Comparison of ENCODE assay signal across 15 cellular contexts in genomic region chr2:240376739-240377138, GRCh38. TPM values are rescaled to one million over a fixed set of nuclear protein-coding genes. Genes with fewer than 3 reads are reported as not detected.
DNase-seq lines count a peak whose midpoint lies in the region; ATAC-seq and TF ChIP-seq lines count a peak whose summit lies in the region.
"Had no signal": no experiment of that assay in that cellular context is flagged by ENCODE, and none has a peak within 500 bp of the region (broad histone marks: within the 10 kb centered on the region; RNA-seq: fewer than 3 reads in every experiment).

No MANE protein-coding gene starts in this region.

- H3K14ac ChIP-seq in IMR-90 (replicated peaks; ENCODE audit: low read depth, low read length) (no peak overlapping the region), neuronal stem cell (ENCODE audit: low read length) (peak overlapping the region; percentile 82)

- H3K27me3 Mint-ChIP-seq in GM23338 (ENCODE audit: insufficient read depth, low read depth, poor library complexity): peaks cover 10% of the 10 kb centered on the region
- H3K27me3 Mint-ChIP-seq in activated T-cell treated with anti-CD3 and anti-CD28 coated beads, Interleukin-2, amount 50 U/mL, for 24 hours: no peaks in the 10 kb centered on the region
- H3K27me3 Mint-ChIP-seq: CD4-positive, alpha-beta T cell had no signal

- H3K27me3 ChIP-seq in GM23338 (ENCODE audit: insufficient read depth) (no peaks in the 10 kb centered on the region), IMR-90 (ENCODE audit: control insufficient read depth, insufficient read depth, low read length) (no peaks in the 10 kb centered on the region), neuronal stem cell (ENCODE audit: control insufficient read depth in 3 of 3, insufficient read depth in 3 of 3, low read depth in 1 of 3, low read length in 3 of 3) (peaks cover 0 to 4% (median 0%) of the 10 kb centered on the region in 3 experiments)

- H3K4me1 ChIP-seq in GM23338 (ENCODE audit: insufficient read depth) (no peaks in the 10 kb centered on the region), IMR-90 (ENCODE audit: control insufficient read depth, insufficient read depth, low read length) (peaks cover 17% of the 10 kb centered on the region), neuronal stem cell (ENCODE audit: control insufficient read depth in 2 of 2, insufficient read depth in 1 of 2, low read depth in 1 of 2, low read length in 2 of 2) (peaks cover 6 to 10% of the 10 kb centered on the region in 2 donors)

- no peak overlapping the region for H3K18ac ChIP-seq in IMR-90 (ENCODE audit: low read depth, low read length)
- H3K18ac ChIP-seq in neuronal stem cell (ENCODE audit: low read length): no peak overlapping the region

- ATAC-seq in GM23338 (peak; percentile 73), IMR-90 (ENCODE audit: low read depth) (no peak), HG03159 (IDR thresholded peaks at IDR 0.05; ENCODE audit: unreplicated experiment) (no peak)

- no peak overlapping the region for H3K27ac ChIP-seq in GM23338 (ENCODE audit: low read depth)
- no peak overlapping the region for H3K27ac ChIP-seq in IMR-90 (ENCODE audit: insufficient read depth, low read length)
- no peak overlapping the region for H3K27ac ChIP-seq in neuronal stem cell (replicated peaks; ENCODE audit: low read length)

- H3K4me2 ChIP-seq in GM23338 (no peak overlapping the region), IMR-90 (ENCODE audit: low read depth, low read length) (no peak overlapping the region), neuronal stem cell (ENCODE audit: insufficient read depth, low read length, poor library complexity, severe bottlenecking) (no peak overlapping the region)

- H3K79me1 ChIP-seq in IMR-90 (ENCODE audit: low read depth in 1 of 2, low read length in 2 of 2) (peaks cover 0 to 17% of the 10 kb centered on the region in 2 experiments; a peak in 1 of 4 replicates), neuronal stem cell (ENCODE audit: low read depth, low read length) (no peaks in the 10 kb centered on the region)

- no peak for TF ChIP-seq RAD21 in IMR-90 (IDR thresholded peaks at IDR 0.05; ENCODE audit: low read length)

- H2AK5ac ChIP-seq in IMR-90 (ENCODE audit: low read depth, low read length) (peak overlapping the region; percentile 54; the same call in 1 of the 2 replicates), neuronal stem cell (ENCODE audit: low read depth, low read length) (no peak overlapping the region)

- no peaks in the 10 kb centered on the region; the same call in 1 of the 2 replicates for H4K20me1 ChIP-seq in GM23338 (replicated peaks; ENCODE audit: insufficient read depth)
- H4K20me1 ChIP-seq in IMR-90 (ENCODE audit: insufficient read depth, low read length): no peaks in the 10 kb centered on the region

- H3K23ac ChIP-seq in IMR-90 (ENCODE audit: low read depth, low read length) (no peak overlapping the region), neuronal stem cell (ENCODE audit: low read depth, low read length, poor library complexity) (peak overlapping the region; percentile 43)

- H3K9ac ChIP-seq in IMR-90 (ENCODE audit: low read depth, low read length) (no peak overlapping the region), neuronal stem cell (ENCODE audit: low read depth, low read length, poor library complexity) (no peak overlapping the region)

- DNase-seq in GM23338 (ENCODE audit: low spot score) (peak; percentile 10), IMR-90 (no peak), astrocyte of the cerebellum (ENCODE audit: low read depth) (no peak), neuronal stem cell (ENCODE audit: low spot score) (no peak), SKM-1 treated with dmso at 0.1 percent for 144 hours (lab: John Stamatoyannopoulos, UW; ENCODE audit: unreplicated experiment) (no peak)
- DNase-seq in activated T-cell treated with anti-CD3 and anti-CD28 coated beads, Interleukin-2, amount 50 U/mL, for 24 hours: no peak
- DNase-seq in stimulated activated CD8-positive, alpha-beta memory T cell treated with anti-CD3 and anti-CD28 coated beads, Interleukin-4, amount 100 ng/mL, for 48 hours: no peak
- DNase-seq: C1 segment of cervical spinal cord; CD4-positive, alpha-beta T cell; DMS153; DMS79 treated with DMSO at 0.1 percent for 48 hours; EL had no signal

- H2BK120ac ChIP-seq in IMR-90 (ENCODE audit: low read depth, low read length): peak overlapping the region; percentile 35; the same call in 1 of the 2 replicates
- H2BK120ac ChIP-seq in neuronal stem cell (ENCODE audit: low read depth, low read length): no peak overlapping the region

- no peaks in the 10 kb centered on the region for H3K36me3 Mint-ChIP-seq in GM23338 (ENCODE audit: low read depth)
- H3K36me3 Mint-ChIP-seq in activated T-cell treated with anti-CD3 and anti-CD28 coated beads, Interleukin-2, amount 50 U/mL, for 24 hours (ENCODE audit: low read depth): no peaks in the 10 kb centered on the region
- H3K36me3 Mint-ChIP-seq: IgD-negative memory B cell had no signal

- no peaks in the 10 kb centered on the region for H3F3A ChIP-seq in GM23338 (replicated peaks; ENCODE audit: low read depth)

- no peaks in the 10 kb centered on the region for H3K9me3 Mint-ChIP-seq in GM23338
- H3K9me3 Mint-ChIP-seq in activated T-cell treated with anti-CD3 and anti-CD28 coated beads, Interleukin-2, amount 50 U/mL, for 24 hours: no peaks in the 10 kb centered on the region
- H3K9me3 Mint-ChIP-seq: CD4-positive, alpha-beta T cell had no signal

- H2AK9ac ChIP-seq in IMR-90 (replicated peaks; ENCODE audit: low read depth, low read length, poor library complexity): no peak overlapping the region

- TF ChIP-seq CTCF in GM23338 (conservative IDR thresholded peaks at IDR 0.05; ENCODE audit: low read depth in 2 of 2) (peak; percentile 13 to 18; a peak in 1 of 4 replicates), IMR-90 (conservative IDR thresholded peaks at IDR 0.05; ENCODE audit: low read depth, low read length) (no peak), astrocyte of the cerebellum (IDR thresholded peaks at IDR 0.05; ENCODE audit: low read depth, low read length, missing control alignments) (peak; percentile 13)

- peak overlapping the region; percentile 36; the same call in 1 of the 2 replicates for H4K91ac ChIP-seq in IMR-90 (ENCODE audit: insufficient read depth, low read depth, low read length)
- no peak overlapping the region for H4K91ac ChIP-seq in neuronal stem cell (ENCODE audit: low read depth, low read length, poor library complexity)

- H3K79me2 ChIP-seq in GM23338 (replicated peaks; ENCODE audit: insufficient read depth): no peaks in the 10 kb centered on the region

- H3K4me3 Mint-ChIP-seq in GM23338: no peak overlapping the region
- no peak overlapping the region for H3K4me3 Mint-ChIP-seq in activated T-cell treated with anti-CD3 and anti-CD28 coated beads, Interleukin-2, amount 50 U/mL, for 24 hours
- H3K4me3 Mint-ChIP-seq: B cell; CD4-positive, alpha-beta T cell; IgD-negative memory B cell had no signal

- H2BK5ac ChIP-seq in IMR-90 (ENCODE audit: low read depth, low read length, poor library complexity, severe bottlenecking): no peak overlapping the region
- H2BK5ac ChIP-seq in neuronal stem cell (ENCODE audit: low read length): no peak overlapping the region

- TF ChIP-seq POLR2A in IMR-90 (IDR thresholded peaks at IDR 0.05; ENCODE audit: low read depth, low read length): no peak

- H3K4me1 Mint-ChIP-seq in GM23338: no peaks in the 10 kb centered on the region
- no peaks in the 10 kb centered on the region for H3K4me1 Mint-ChIP-seq in activated T-cell treated with anti-CD3 and anti-CD28 coated beads, Interleukin-2, amount 50 U/mL, for 24 hours (ENCODE audit: low read depth)
- H3K4me1 Mint-ChIP-seq: B cell, IgD-negative memory B cell had no signal

- no peak overlapping the region for H3K27ac Mint-ChIP-seq in GM23338
- no peak overlapping the region for H3K27ac Mint-ChIP-seq in activated T-cell treated with anti-CD3 and anti-CD28 coated beads, Interleukin-2, amount 50 U/mL, for 24 hours
- H3K27ac Mint-ChIP-seq: B cell; CD4-positive, alpha-beta T cell; IgD-negative memory B cell had no signal

- no TSS peak for BruUV-seq in IMR-90 (replicated peaks; lab: Mats Ljungman, UMichigan)

- WGBS in IMR-90 (ENCODE audit: extremely low coverage in 2 of 2, insufficient read length in 1 of 2), 2 experiments: no CpG with 5 or more reads among the region's 12 CpGs
- WGBS in neuronal stem cell (ENCODE audit: extremely low coverage in 2 of 2, insufficient read length in 2 of 2, insufficient replicate concordance in 1 of 2), 2 donors: no CpG with 5 or more reads among the region's 12 CpGs

- H3K36me3 ChIP-seq in GM23338 (ENCODE audit: insufficient read depth): no peaks in the 10 kb centered on the region
- H3K36me3 ChIP-seq in IMR-90 (ENCODE audit: control insufficient read depth, insufficient read depth, low read length): no peaks in the 10 kb centered on the region
- no peaks in the 10 kb centered on the region for H3K36me3 ChIP-seq in neuronal stem cell (replicated peaks in 1 of 2; ENCODE audit: control insufficient read depth in 2 of 2, insufficient read depth in 2 of 2, low read length in 2 of 2)

- no peak overlapping the region for H3K56ac ChIP-seq in IMR-90 (ENCODE audit: extremely low read depth, insufficient read depth, low read length)

- H2BK15ac ChIP-seq in IMR-90 (ENCODE audit: low read depth, low read length): no peak overlapping the region
- H2BK15ac ChIP-seq in neuronal stem cell (ENCODE audit: low read length): peak overlapping the region; percentile 49

- H4K8ac ChIP-seq in IMR-90 (ENCODE audit: low read depth in 2 of 2, low read length in 2 of 2) (no peak overlapping the region), neuronal stem cell (ENCODE audit: low read depth, low read length) (peak overlapping the region; percentile 48)

- H4K5ac ChIP-seq in IMR-90 (ENCODE audit: low read depth, low read length): no peak overlapping the region

- no peak overlapping the region for H2AFZ ChIP-seq in GM23338
- H2AFZ ChIP-seq in IMR-90 (replicated peaks; ENCODE audit: low read length, poor library complexity): no peak overlapping the region
- no peak overlapping the region for H2AFZ ChIP-seq in neuronal stem cell (ENCODE audit: low read length)

- dilution Hi-C loops in IMR-90 (cut with HindIII; ENCODE audit: low sequenced_read_pairs, unreplicated experiment): no loop called here

- POLR2A ChIA-PET in IMR-90 (lab: Charles Lee; ENCODE audit: unreplicated experiment): no interaction called here

- no peaks in the 10 kb centered on the region for H3K9me2 ChIP-seq in GM23338 (ENCODE audit: insufficient read depth)

- H2BK12ac ChIP-seq in neuronal stem cell (ENCODE audit: low read length): no peak overlapping the region

- H3K9me3 ChIP-seq in IMR-90 (ENCODE audit: control insufficient read depth, insufficient read depth, low read length): peaks cover 3% of the 10 kb centered on the region; the same call in 1 of the 2 replicates
- H3K9me3 ChIP-seq in neuronal stem cell (replicated peaks in 1 of 2; ENCODE audit: control insufficient read depth in 2 of 2, insufficient read depth in 1 of 2, low read depth in 1 of 2, low read length in 2 of 2): no peaks in the 10 kb centered on the region

- intact Hi-C loops in IMR-90 (cut with micrococcal nuclease): no loop called here

- in situ Hi-C loops in IMR-90 (cut with MboI; ENCODE audit: low sequenced_read_pairs): no loop called here
- in situ Hi-C loops in astrocyte of the cerebellum (cut with HindIII; ENCODE audit: low sequenced_read_pairs): no loop called here

- H2BK20ac ChIP-seq in IMR-90 (ENCODE audit: low read depth, low read length): peak overlapping the region; percentile 99

- no peak overlapping the region for H3K4me3 ChIP-seq in GM23338
- H3K4me3 ChIP-seq in IMR-90 (ENCODE audit: insufficient read depth, low read depth, low read length): no peak overlapping the region
- no peak overlapping the region for H3K4me3 ChIP-seq in astrocyte of the cerebellum (ENCODE audit: low read depth, low read length)
- H3K4me3 ChIP-seq in neuronal stem cell (ENCODE audit: low read length in 2 of 2): no peak overlapping the region

- peaks cover 19% of the 10 kb centered on the region for H3K9me1 ChIP-seq in IMR-90 (ENCODE audit: insufficient read depth, low read length)

- CTCF ChIA-PET in IMR-90 (lab: Yijun Ruan, JAX): no interaction called here

- H3K4ac ChIP-seq in IMR-90 (ENCODE audit: low read depth, low read length): peak overlapping the region; percentile 67
- H3K4ac ChIP-seq in neuronal stem cell (ENCODE audit: low read length): peak overlapping the region; percentile 3

RNA-seq across cellular contexts. Expression of gene GPC1, which starts 58.7 kb away (rescaled TPM):
- 46.2 and 56.9 TPM in 2 replicates for total RNA-seq in GM23338 (2014; rRNA removed; shearing (Covaris generic))
- polyA plus RNA-seq in GM23338 (2016; fragmentation: Nextera tagmentation; extraction: Ambion mirVana): 9.0 and 10.8 TPM in 2 replicates
- total RNA-seq in IMR-90 (2012; rRNA removed): 16.0 and 18.6 TPM in 2 replicates
- polyA plus RNA-seq in IMR-90 (2012; rRNA removed): 211 and 222 TPM in 2 replicates
- polyA plus RNA-seq in IMR-90 (2012; cell fraction: cytosol; rRNA removed): 148 and 334 TPM in 2 replicates
- polyA plus RNA-seq in IMR-90 (2012; cell fraction: nucleus; rRNA removed; ENCODE audit: low replicate concordance): 193 and 494 TPM in 2 replicates
- 78.0 TPM for polyA plus RNA-seq in neuronal stem cell (2013, experiment 1 of 2)
- 77.4 TPM for polyA plus RNA-seq in neuronal stem cell (2013, experiment 2 of 2)
